Comparison of ENCODE assay signal across 1 cellular context in the genomic region with DNA sequence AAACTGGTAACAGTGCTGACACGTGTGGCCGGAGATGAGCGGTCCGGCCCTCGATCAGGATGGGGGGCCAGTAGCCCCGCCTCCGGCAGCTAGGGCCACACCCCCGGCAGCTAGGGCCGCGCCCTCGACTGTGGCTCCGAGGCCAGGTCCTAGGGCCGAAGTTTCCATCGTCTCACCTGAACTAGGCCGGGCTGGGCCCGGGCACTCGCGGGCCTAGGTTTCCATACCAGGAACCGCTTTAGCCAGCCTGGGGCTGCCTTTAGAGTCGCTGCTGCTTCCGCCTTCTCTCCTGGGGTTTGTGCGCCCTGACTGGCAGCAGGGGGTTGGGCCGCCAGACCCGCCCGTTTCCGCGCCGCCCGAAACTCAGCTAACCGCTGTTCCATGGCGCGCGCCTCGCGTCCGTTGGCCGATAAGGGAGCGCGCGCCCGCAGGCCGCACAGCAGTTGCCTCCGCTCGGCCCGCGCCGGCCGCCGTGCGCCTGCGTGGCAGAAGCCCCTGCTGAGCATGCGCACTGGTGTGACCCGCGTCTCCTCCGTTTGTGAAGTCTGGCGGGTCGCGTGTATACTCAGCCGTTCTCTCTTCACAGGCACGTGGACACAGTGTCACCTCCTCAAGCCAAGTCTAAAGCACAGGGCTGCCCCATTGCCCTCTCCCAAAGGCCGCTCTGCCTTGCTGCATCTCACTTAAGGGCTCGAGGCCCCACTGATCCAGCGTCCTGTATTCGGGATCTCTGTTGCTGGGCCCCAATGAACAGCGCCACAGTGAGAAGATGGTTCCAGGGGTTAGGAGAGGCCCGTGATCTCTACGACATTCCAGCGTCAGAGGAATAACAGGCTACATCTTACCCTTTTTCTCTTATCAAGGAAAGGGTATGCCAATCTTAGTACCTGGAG.
TF ChIP-seq lines count a peak whose summit lies in the region.

TSS of gene SAYSD1 (minus strand) at position 480 of the 893 bp plus-strand sequence. CDS start at position 383, 97 bp downstream.

TF ChIP-seq in HepG2, 621 proteins besides CTCF, POLR2A, EP300 and RAD21 (continued from another document and continues in another):
- TF ChIP-seq HMGXB3 (CRISPR knock-in tag; IDR thresholded peaks at IDR 0.05; ENCODE audit: borderline replicate concordance) (peak; percentile 45; the same call in 1 of the 2 replicates), MZF1 (CRISPR knock-in tag; IDR thresholded peaks at IDR 0.05; ENCODE audit: borderline replicate concordance) (peak; percentile 42; the same call in 1 of the 2 replicates), ZSCAN31 (CRISPR knock-in tag; IDR thresholded peaks at IDR 0.05; ENCODE audit: low read depth) (peak; percentile 53), SALL2 (CRISPR knock-in tag; IDR thresholded peaks at IDR 0.05) (peak; percentile 76; the same call in 1 of the 2 replicates), ZFP62 (CRISPR knock-in tag; IDR thresholded peaks at IDR 0.05) (no peak), ZSCAN30 (CRISPR knock-in tag; IDR thresholded peaks at IDR 0.05) (peak; percentile 86; the same call in 1 of the 2 replicates), MED8 (CRISPR knock-in tag; IDR thresholded peaks at IDR 0.05; ENCODE audit: insufficient replicate concordance) (no peak), KDM3A (CRISPR knock-in tag; IDR thresholded peaks at IDR 0.05; ENCODE audit: low read depth) (peak; percentile 35; the same call in 1 of the 2 replicates), ZBTB1 (CRISPR knock-in tag; IDR thresholded peaks at IDR 0.05; ENCODE audit: borderline replicate concordance) (no peak), ZNF761 (CRISPR knock-in tag; conservative IDR thresholded peaks at IDR 0.05) (peak; percentile 98), ZNF766 (CRISPR knock-in tag; IDR thresholded peaks at IDR 0.05; ENCODE audit: borderline replicate concordance) (peak; percentile 99), ZFY (CRISPR knock-in tag; IDR thresholded peaks at IDR 0.05) (peak; percentile 99), ZNF350 (CRISPR knock-in tag; IDR thresholded peaks at IDR 0.05; ENCODE audit: borderline replicate concordance, low read depth) (peak; percentile 97), ZNF567 (CRISPR knock-in tag; IDR thresholded peaks at IDR 0.05; ENCODE audit: borderline replicate concordance) (peak; percentile 92; the same call in 1 of the 2 replicates), ZBTB42 (CRISPR knock-in tag; IDR thresholded peaks at IDR 0.05) (peak; percentile 96), PAF1 (CRISPR knock-in tag; IDR thresholded peaks at IDR 0.05) (no peak), ZC3H13 (CRISPR knock-in tag; IDR thresholded peaks at IDR 0.05) (peak; percentile 78; the same call in 1 of the 2 replicates), TGIF2 (CRISPR knock-in tag; IDR thresholded peaks at IDR 0.05) (peak; percentile 98), SMARCC2 (IDR thresholded peaks at IDR 0.05) (no peak), SP2 (CRISPR knock-in tag; IDR thresholded peaks at IDR 0.05) (peak; percentile 43; the same call in 1 of the 2 replicates), SAP130 (CRISPR knock-in tag; IDR thresholded peaks at IDR 0.05; ENCODE audit: low read depth) (peak; percentile 80), HNF4G (IDR thresholded peaks at IDR 0.05; ENCODE audit: borderline replicate concordance, low read depth, low read length) (no peak), HNF4G (CRISPR knock-in tag; IDR thresholded peaks at IDR 0.05; ENCODE audit: borderline replicate concordance, low read depth) (peak; percentile 84; the same call in 1 of the 2 replicates), KLF13 (CRISPR knock-in tag; IDR thresholded peaks at IDR 0.05) (peak; percentile 94), ZNF644 (CRISPR knock-in tag; IDR thresholded peaks at IDR 0.05; ENCODE audit: low read depth) (no peak; the same call in 1 of the 2 replicates), CENPX (CRISPR knock-in tag; IDR thresholded peaks at IDR 0.05) (no peak), ZNF205 (CRISPR knock-in tag; IDR thresholded peaks at IDR 0.05) (no peak), RORA (CRISPR knock-in tag; IDR thresholded peaks at IDR 0.05) (no peak), ERF (CRISPR knock-in tag; IDR thresholded peaks at IDR 0.05) (peak; percentile 83), ZNF24 (IDR thresholded peaks at IDR 0.05) (no peak), SNAI1 (CRISPR knock-in tag; IDR thresholded peaks at IDR 0.05; ENCODE audit: borderline replicate concordance) (peak; percentile 74), EEA1 (CRISPR knock-in tag; IDR thresholded peaks at IDR 0.05; ENCODE audit: borderline replicate concordance) (peak; percentile 91; the same call in 1 of the 2 replicates), HMG20A (CRISPR knock-in tag; IDR thresholded peaks at IDR 0.05; ENCODE audit: borderline replicate concordance) (no peak), KDM1A (CRISPR knock-in tag; IDR thresholded peaks at IDR 0.05) (no peak), BRCA1 (CRISPR knock-in tag; IDR thresholded peaks at IDR 0.05) (peak; percentile 91), POLR2G (IDR thresholded peaks at IDR 0.05; ENCODE audit: low read depth, low read length) (peak; percentile 84), HDAC2 (CRISPR knock-in tag; IDR thresholded peaks at IDR 0.05) (peak; percentile 38), ETV6 (CRISPR knock-in tag; conservative IDR thresholded peaks at IDR 0.05) (peak; percentile 72)
- TF ChIP-seq, protein P1, sequence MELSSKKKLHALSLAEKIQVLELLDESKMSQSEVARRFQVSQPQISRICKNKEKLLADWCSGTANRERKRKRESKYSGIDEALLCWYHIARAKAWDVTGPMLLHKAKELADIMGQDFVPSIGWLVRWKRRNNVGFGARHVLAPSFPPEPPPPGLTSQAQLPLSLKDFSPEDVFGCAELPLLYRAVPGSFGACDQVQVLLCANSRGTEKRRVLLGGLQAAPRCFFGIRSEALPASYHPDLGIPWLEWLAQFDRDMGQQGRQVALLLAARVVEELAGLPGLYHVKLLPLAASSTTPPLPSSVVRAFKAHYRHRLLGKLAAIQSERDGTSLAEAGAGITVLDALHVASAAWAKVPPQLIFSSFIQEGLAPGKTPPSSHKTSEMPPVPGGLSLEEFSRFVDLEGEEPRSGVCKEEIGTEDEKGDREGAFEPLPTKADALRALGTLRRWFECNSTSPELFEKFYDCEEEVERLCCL (CRISPR knock-in tag; IDR thresholded peaks at IDR 0.05; ENCODE audit: borderline replicate concordance): peak; percentile 23
- TF ChIP-seq, protein P2, sequence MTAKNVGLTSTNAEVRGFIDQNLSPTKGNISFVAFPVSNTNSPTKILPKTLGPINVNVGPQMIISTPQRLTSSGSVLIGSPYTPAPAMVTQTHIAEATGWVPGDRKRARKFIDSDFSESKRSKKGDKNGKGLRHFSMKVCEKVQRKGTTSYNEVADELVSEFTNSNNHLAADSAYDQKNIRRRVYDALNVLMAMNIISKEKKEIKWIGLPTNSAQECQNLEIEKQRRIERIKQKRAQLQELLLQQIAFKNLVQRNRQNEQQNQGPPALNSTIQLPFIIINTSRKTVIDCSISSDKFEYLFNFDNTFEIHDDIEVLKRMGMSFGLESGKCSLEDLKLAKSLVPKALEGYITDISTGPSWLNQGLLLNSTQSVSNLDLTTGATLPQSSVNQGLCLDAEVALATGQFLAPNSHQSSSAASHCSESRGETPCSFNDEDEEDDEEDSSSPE (CRISPR knock-in tag; IDR thresholded peaks at IDR 0.05): peak; percentile 94
- TF ChIP-seq, protein P3, sequence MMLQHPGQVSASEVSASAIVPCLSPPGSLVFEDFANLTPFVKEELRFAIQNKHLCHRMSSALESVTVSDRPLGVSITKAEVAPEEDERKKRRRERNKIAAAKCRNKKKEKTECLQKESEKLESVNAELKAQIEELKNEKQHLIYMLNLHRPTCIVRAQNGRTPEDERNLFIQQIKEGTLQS (CRISPR knock-in tag; IDR thresholded peaks at IDR 0.05): peak; percentile 50; the same call in 1 of the 2 replicates
- TF ChIP-seq, protein P4, sequence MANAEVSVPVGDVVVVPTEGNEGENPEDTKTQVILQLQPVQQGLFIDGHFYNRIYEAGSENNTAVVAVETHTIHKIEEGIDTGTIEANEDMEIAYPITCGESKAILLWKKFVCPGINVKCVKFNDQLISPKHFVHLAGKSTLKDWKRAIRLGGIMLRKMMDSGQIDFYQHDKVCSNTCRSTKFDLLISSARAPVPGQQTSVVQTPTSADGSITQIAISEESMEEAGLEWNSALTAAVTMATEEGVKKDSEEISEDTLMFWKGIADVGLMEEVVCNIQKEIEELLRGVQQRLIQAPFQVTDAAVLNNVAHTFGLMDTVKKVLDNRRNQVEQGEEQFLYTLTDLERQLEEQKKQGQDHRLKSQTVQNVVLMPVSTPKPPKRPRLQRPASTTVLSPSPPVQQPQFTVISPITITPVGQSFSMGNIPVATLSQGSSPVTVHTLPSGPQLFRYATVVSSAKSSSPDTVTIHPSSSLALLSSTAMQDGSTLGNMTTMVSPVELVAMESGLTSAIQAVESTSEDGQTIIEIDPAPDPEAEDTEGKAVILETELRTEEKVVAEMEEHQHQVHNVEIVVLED (CRISPR knock-in tag; IDR thresholded peaks at IDR 0.05; ENCODE audit: borderline replicate concordance): peak; percentile 81
- TF ChIP-seq, protein P5, sequence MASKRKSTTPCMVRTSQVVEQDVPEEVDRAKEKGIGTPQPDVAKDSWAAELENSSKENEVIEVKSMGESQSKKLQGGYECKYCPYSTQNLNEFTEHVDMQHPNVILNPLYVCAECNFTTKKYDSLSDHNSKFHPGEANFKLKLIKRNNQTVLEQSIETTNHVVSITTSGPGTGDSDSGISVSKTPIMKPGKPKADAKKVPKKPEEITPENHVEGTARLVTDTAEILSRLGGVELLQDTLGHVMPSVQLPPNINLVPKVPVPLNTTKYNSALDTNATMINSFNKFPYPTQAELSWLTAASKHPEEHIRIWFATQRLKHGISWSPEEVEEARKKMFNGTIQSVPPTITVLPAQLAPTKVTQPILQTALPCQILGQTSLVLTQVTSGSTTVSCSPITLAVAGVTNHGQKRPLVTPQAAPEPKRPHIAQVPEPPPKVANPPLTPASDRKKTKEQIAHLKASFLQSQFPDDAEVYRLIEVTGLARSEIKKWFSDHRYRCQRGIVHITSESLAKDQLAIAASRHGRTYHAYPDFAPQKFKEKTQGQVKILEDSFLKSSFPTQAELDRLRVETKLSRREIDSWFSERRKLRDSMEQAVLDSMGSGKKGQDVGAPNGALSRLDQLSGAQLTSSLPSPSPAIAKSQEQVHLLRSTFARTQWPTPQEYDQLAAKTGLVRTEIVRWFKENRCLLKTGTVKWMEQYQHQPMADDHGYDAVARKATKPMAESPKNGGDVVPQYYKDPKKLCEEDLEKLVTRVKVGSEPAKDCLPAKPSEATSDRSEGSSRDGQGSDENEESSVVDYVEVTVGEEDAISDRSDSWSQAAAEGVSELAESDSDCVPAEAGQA (IDR thresholded peaks at IDR 0.05; ENCODE audit: low read depth): no peak
- TF ChIP-seq, protein P5 (CRISPR knock-in tag; IDR thresholded peaks at IDR 0.05; ENCODE audit: borderline replicate concordance): peak; percentile 92
- TF ChIP-seq, protein P6, sequence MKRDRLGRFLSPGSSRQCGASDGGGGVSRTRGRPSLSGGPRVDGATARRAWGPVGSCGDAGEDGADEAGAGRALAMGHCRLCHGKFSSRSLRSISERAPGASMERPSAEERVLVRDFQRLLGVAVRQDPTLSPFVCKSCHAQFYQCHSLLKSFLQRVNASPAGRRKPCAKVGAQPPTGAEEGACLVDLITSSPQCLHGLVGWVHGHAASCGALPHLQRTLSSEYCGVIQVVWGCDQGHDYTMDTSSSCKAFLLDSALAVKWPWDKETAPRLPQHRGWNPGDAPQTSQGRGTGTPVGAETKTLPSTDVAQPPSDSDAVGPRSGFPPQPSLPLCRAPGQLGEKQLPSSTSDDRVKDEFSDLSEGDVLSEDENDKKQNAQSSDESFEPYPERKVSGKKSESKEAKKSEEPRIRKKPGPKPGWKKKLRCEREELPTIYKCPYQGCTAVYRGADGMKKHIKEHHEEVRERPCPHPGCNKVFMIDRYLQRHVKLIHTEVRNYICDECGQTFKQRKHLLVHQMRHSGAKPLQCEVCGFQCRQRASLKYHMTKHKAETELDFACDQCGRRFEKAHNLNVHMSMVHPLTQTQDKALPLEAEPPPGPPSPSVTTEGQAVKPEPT (CRISPR knock-in tag; IDR thresholded peaks at IDR 0.05; ENCODE audit: low read depth): peak; percentile 97; the same call in 1 of the 2 replicates
